ENCODE assay signal across 1 cellular context in genomic region chr20:3767434-3768341, GRCh38.
TF ChIP-seq lines count a peak whose summit lies in the region.

TSS of gene ADISSP (minus strand) at chr20:3767753. CDS start at chr20:3760100, 7,653 bp downstream.

TF ChIP-seq in HepG2, 621 proteins besides CTCF, POLR2A, EP300 and RAD21 (continued from another document and continues in another):
- TF ChIP-seq ZBTB40 (IDR thresholded peaks at IDR 0.05), result no peak
- TF ChIP-seq ZBTB40 (CRISPR knock-in tag; IDR thresholded peaks at IDR 0.05), result peak; percentile 86
- TF ChIP-seq FOXJ3 (CRISPR knock-in tag; IDR thresholded peaks at IDR 0.05; ENCODE audit: borderline replicate concordance), result no peak
- TF ChIP-seq MATR3 (CRISPR knock-in tag; IDR thresholded peaks at IDR 0.05), result peak; percentile 94
- TF ChIP-seq ZSCAN25 (CRISPR knock-in tag; IDR thresholded peaks at IDR 0.05), result peak; percentile 60; the same call in 1 of the 2 replicates
- TF ChIP-seq PITX1 (CRISPR knock-in tag; IDR thresholded peaks at IDR 0.05), result peak; percentile 63
- TF ChIP-seq ZSCAN31 (CRISPR knock-in tag; IDR thresholded peaks at IDR 0.05; ENCODE audit: low read depth), result peak; percentile 83
- TF ChIP-seq ZNF329 (CRISPR knock-in tag; IDR thresholded peaks at IDR 0.05; ENCODE audit: low read depth), result peak; percentile 73; the same call in 1 of the 2 replicates
- TF ChIP-seq, protein P1, sequence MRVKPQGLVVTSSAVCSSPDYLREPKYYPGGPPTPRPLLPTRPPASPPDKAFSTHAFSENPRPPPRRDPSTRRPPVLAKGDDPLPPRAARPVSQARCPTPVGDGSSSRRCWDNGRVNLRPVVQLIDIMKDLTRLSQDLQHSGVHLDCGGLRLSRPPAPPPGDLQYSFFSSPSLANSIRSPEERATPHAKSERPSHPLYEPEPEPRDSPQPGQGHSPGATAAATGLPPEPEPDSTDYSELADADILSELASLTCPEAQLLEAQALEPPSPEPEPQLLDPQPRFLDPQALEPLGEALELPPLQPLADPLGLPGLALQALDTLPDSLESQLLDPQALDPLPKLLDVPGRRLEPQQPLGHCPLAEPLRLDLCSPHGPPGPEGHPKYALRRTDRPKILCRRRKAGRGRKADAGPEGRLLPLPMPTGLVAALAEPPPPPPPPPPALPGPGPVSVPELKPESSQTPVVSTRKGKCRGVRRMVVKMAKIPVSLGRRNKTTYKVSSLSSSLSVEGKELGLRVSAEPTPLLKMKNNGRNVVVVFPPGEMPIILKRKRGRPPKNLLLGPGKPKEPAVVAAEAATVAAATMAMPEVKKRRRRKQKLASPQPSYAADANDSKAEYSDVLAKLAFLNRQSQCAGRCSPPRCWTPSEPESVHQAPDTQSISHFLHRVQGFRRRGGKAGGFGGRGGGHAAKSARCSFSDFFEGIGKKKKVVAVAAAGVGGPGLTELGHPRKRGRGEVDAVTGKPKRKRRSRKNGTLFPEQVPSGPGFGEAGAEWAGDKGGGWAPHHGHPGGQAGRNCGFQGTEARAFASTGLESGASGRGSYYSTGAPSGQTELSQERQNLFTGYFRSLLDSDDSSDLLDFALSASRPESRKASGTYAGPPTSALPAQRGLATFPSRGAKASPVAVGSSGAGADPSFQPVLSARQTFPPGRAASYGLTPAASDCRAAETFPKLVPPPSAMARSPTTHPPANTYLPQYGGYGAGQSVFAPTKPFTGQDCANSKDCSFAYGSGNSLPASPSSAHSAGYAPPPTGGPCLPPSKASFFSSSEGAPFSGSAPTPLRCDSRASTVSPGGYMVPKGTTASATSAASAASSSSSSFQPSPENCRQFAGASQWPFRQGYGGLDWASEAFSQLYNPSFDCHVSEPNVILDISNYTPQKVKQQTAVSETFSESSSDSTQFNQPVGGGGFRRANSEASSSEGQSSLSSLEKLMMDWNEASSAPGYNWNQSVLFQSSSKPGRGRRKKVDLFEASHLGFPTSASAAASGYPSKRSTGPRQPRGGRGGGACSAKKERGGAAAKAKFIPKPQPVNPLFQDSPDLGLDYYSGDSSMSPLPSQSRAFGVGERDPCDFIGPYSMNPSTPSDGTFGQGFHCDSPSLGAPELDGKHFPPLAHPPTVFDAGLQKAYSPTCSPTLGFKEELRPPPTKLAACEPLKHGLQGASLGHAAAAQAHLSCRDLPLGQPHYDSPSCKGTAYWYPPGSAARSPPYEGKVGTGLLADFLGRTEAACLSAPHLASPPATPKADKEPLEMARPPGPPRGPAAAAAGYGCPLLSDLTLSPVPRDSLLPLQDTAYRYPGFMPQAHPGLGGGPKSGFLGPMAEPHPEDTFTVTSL (CRISPR knock-in tag; IDR thresholded peaks at IDR 0.05; ENCODE audit: borderline replicate concordance), result 0 out of 2 replicates have a peak, but pooled peaks have one; percentile 44
- no peak for TF ChIP-seq ZNF841 (CRISPR knock-in tag; IDR thresholded peaks at IDR 0.05; ENCODE audit: borderline replicate concordance)
- TF ChIP-seq CBX5 (CRISPR knock-in tag; IDR thresholded peaks at IDR 0.05; ENCODE audit: borderline replicate concordance), result no peak; the same call in 1 of the 2 replicates
- peak; percentile 27; the same call in 1 of the 2 replicates for TF ChIP-seq CENPT (CRISPR knock-in tag; IDR thresholded peaks at IDR 0.05; ENCODE audit: low read depth)
- TF ChIP-seq MAFK (conservative IDR thresholded peaks at IDR 0.05 in 1 of 2, IDR thresholded peaks at IDR 0.05 in 1 of 2; ENCODE audit: low read length in 2 of 2), result no peak
- peak; percentile 86 for TF ChIP-seq SALL1 (CRISPR knock-in tag; IDR thresholded peaks at IDR 0.05)
- peak; percentile 83 for TF ChIP-seq TOPORS (CRISPR knock-in tag; IDR thresholded peaks at IDR 0.05)
- peak; percentile 28; the same call in 1 of the 2 replicates for TF ChIP-seq BRF2 (CRISPR knock-in tag; IDR thresholded peaks at IDR 0.05)
- no peak for TF ChIP-seq SETDB1 (CRISPR knock-in tag; IDR thresholded peaks at IDR 0.05; ENCODE audit: borderline replicate concordance)
- no peak for TF ChIP-seq SUZ12 (IDR thresholded peaks at IDR 0.05; ENCODE audit: low read depth, low read length)
- TF ChIP-seq ZFP37 (CRISPR knock-in tag; IDR thresholded peaks at IDR 0.05; ENCODE audit: borderline replicate concordance), result peak; percentile 91
- TF ChIP-seq SAFB2 (CRISPR knock-in tag; IDR thresholded peaks at IDR 0.05; ENCODE audit: borderline replicate concordance, low read depth), result no peak; the same call in 1 of the 2 replicates
- TF ChIP-seq CHD2 (IDR thresholded peaks at IDR 0.05; ENCODE audit: low read depth, low read length), result peak; percentile 97
- TF ChIP-seq ZNF614 (CRISPR knock-in tag; IDR thresholded peaks at IDR 0.05; ENCODE audit: borderline replicate concordance), result peak; percentile 39
- peak; percentile 96 for TF ChIP-seq TFDP1 (CRISPR knock-in tag; IDR thresholded peaks at IDR 0.05; ENCODE audit: borderline replicate concordance)
- TF ChIP-seq ZNF790 (CRISPR knock-in tag; IDR thresholded peaks at IDR 0.05; ENCODE audit: borderline replicate concordance), result peak; percentile 98
- no peak for TF ChIP-seq PBX2 (CRISPR knock-in tag; IDR thresholded peaks at IDR 0.05)
- no peak for TF ChIP-seq CCAR2 (optimal IDR thresholded peaks at IDR 0.05; ENCODE audit: low read depth, low read length)
- TF ChIP-seq TCF12 (IDR thresholded peaks at IDR 0.05), result no peak
- TF ChIP-seq TCF12 (CRISPR knock-in tag; IDR thresholded peaks at IDR 0.05), result peak; percentile 92
- TF ChIP-seq ZXDC (CRISPR knock-in tag; IDR thresholded peaks at IDR 0.05), result peak; percentile 86
- TF ChIP-seq ZNF501 (CRISPR knock-in tag; IDR thresholded peaks at IDR 0.05), result no peak; the same call in 1 of the 2 replicates
- TF ChIP-seq ATF7 (IDR thresholded peaks at IDR 0.05), result no peak
- TF ChIP-seq ATF7 (CRISPR knock-in tag; IDR thresholded peaks at IDR 0.05), result no peak; the same call in 1 of the 2 replicates
- TF ChIP-seq ZNF788 (CRISPR knock-in tag; IDR thresholded peaks at IDR 0.05; ENCODE audit: borderline replicate concordance), result peak; percentile 96
- no peak for TF ChIP-seq ZKSCAN1 (IDR thresholded peaks at IDR 0.05; ENCODE audit: low read length)
- TF ChIP-seq, protein P2, sequence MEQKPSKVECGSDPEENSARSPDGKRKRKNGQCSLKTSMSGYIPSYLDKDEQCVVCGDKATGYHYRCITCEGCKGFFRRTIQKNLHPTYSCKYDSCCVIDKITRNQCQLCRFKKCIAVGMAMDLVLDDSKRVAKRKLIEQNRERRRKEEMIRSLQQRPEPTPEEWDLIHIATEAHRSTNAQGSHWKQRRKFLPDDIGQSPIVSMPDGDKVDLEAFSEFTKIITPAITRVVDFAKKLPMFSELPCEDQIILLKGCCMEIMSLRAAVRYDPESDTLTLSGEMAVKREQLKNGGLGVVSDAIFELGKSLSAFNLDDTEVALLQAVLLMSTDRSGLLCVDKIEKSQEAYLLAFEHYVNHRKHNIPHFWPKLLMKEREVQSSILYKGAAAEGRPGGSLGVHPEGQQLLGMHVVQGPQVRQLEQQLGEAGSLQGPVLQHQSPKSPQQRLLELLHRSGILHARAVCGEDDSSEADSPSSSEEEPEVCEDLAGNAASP (CRISPR knock-in tag; IDR thresholded peaks at IDR 0.05; ENCODE audit: borderline replicate concordance), result peak; percentile 73; the same call in 1 of the 2 replicates
- TF ChIP-seq MXD3 (CRISPR knock-in tag; IDR thresholded peaks at IDR 0.05), result peak; percentile 97
- 0 out of 2 replicates have a peak, but pooled peaks have one; percentile 41 for TF ChIP-seq JUN (CRISPR knock-in tag; IDR thresholded peaks at IDR 0.05)
